Comparison of ENCODE assay signal across 1 cellular context in the genomic region with DNA sequence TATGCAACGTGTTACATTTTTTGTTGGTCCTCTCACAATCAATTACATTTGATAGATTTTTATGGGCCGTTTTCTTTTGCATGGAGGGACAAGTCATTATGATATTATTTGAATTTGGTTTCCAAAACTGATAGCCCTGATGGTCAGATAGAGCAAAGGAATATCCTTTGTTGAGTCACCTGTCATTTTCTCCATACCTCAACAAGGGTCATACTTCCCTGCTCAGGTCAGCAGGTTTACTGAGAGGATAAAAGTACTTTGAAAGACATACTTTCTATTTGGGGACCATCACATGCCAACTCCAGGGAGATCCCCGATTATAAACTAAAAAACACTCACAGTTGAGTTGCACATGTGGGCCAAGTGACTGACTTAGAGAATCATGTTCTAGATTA.
TF ChIP-seq lines count a peak whose summit lies in the region.

No MANE protein-coding gene starts in this region.

TF ChIP-seq in A549, 52 proteins besides CTCF, POLR2A, EP300 and RAD21 (continued from another document):
- TF ChIP-seq, protein P1, sequence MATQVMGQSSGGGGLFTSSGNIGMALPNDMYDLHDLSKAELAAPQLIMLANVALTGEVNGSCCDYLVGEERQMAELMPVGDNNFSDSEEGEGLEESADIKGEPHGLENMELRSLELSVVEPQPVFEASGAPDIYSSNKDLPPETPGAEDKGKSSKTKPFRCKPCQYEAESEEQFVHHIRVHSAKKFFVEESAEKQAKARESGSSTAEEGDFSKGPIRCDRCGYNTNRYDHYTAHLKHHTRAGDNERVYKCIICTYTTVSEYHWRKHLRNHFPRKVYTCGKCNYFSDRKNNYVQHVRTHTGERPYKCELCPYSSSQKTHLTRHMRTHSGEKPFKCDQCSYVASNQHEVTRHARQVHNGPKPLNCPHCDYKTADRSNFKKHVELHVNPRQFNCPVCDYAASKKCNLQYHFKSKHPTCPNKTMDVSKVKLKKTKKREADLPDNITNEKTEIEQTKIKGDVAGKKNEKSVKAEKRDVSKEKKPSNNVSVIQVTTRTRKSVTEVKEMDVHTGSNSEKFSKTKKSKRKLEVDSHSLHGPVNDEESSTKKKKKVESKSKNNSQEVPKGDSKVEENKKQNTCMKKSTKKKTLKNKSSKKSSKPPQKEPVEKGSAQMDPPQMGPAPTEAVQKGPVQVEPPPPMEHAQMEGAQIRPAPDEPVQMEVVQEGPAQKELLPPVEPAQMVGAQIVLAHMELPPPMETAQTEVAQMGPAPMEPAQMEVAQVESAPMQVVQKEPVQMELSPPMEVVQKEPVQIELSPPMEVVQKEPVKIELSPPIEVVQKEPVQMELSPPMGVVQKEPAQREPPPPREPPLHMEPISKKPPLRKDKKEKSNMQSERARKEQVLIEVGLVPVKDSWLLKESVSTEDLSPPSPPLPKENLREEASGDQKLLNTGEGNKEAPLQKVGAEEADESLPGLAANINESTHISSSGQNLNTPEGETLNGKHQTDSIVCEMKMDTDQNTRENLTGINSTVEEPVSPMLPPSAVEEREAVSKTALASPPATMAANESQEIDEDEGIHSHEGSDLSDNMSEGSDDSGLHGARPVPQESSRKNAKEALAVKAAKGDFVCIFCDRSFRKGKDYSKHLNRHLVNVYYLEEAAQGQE (IDR thresholded peaks at IDR 0.05): no peak
TF ChIP-seq in A549: peak in this region for 0.
